Comparison of ENCODE assay signal across 9 cellular contexts in genomic region chr17:77475012-77475976, GRCh38.
A peak's percentile ranks its signal among the peaks of the same experiment; 100 is the strongest.
DNase-seq lines count a peak whose midpoint lies in the region; ATAC-seq and TF ChIP-seq lines count a peak whose summit lies in the region.
"Had no signal": no experiment of that assay in that cellular context is flagged by ENCODE, and none has a peak within 500 bp of the region (broad histone marks: within the 10 kb centered on the region; RNA-seq: fewer than 3 reads in every experiment).

No MANE protein-coding gene starts in this region.

- H3K36me3 ChIP-seq in DOHH2 (ENCODE audit: control insufficient read depth, low read length) (peaks cover 98% of the 10 kb centered on the region), Peyer's patch (no peaks in the 10 kb centered on the region), lower lobe of right lung (no peaks in the 10 kb centered on the region), suprapubic skin (no peaks in the 10 kb centered on the region)
- H3K36me3 ChIP-seq: pancreas had no signal

- H3K9me2 ChIP-seq in DOHH2 (replicated peaks; ENCODE audit: control insufficient read depth, low read length), result no peaks in the 10 kb centered on the region

- H3K9me3 ChIP-seq in DOHH2 (ENCODE audit: control insufficient read depth, insufficient read depth, low read length) (no peaks in the 10 kb centered on the region), Peyer's patch (no peaks in the 10 kb centered on the region), lower lobe of right lung (no peaks in the 10 kb centered on the region), suprapubic skin (no peaks in the 10 kb centered on the region)
- H3K9me3 ChIP-seq: pancreas had no signal

- peaks cover 31% of the 10 kb centered on the region for H4K20me1 ChIP-seq in DOHH2 (ENCODE audit: control insufficient read depth, insufficient read depth, low read depth, low read length)

- 72% methylated on average over 27 of the region's 27 CpGs for WGBS in suprapubic skin

- H3K4me1 ChIP-seq in DOHH2 (ENCODE audit: control insufficient read depth, low read length), result peaks cover 56% of the 10 kb centered on the region
- H3K4me1 ChIP-seq in Peyer's patch, result peaks cover 5 to 88% (median 62%) of the 10 kb centered on the region in 4 donors
- peaks cover 95% of the 10 kb centered on the region for H3K4me1 ChIP-seq in lower lobe of right lung
- peaks cover 99% of the 10 kb centered on the region for H3K4me1 ChIP-seq in suprapubic skin

- peaks cover 2 to 4% of the 10 kb centered on the region in 2 donors for H3K9me3 Mint-ChIP-seq in activated naive CD4-positive, alpha-beta T cell treated with anti-CD3 and anti-CD28 coated beads, Interleukin-2, amount 50 U/mL, for 72 hours

- ATAC-seq in activated naive CD4-positive, alpha-beta T cell treated with anti-CD3 and anti-CD28 coated beads, Interleukin-2, amount 50 U/mL, for 72 hours, result peak; percentile 46 to 80
- ATAC-seq in lower lobe of right lung, result no peak
- no peak for ATAC-seq in HG03439 (IDR thresholded peaks at IDR 0.05; ENCODE audit: unreplicated experiment)
- no peak for ATAC-seq in GM21717 (IDR thresholded peaks at IDR 0.05; ENCODE audit: unreplicated experiment)

- peaks cover 100% of the 10 kb centered on the region for H3K79me2 ChIP-seq in DOHH2 (ENCODE audit: control insufficient read depth, low read length)

- no peak for TF ChIP-seq POLR2A in Peyer's patch (IDR thresholded peaks at IDR 0.05)
- TF ChIP-seq POLR2A in suprapubic skin (IDR thresholded peaks at IDR 0.05), result no peak

- H3K27ac ChIP-seq in DOHH2 (ENCODE audit: low read depth, low read length) (peak overlapping the region; percentile 90; the same call in 1 of the 2 replicates), Peyer's patch (peak overlapping the region in 3 of 4 donors; percentile 60 to 78 (median 68)), lower lobe of right lung (peak overlapping the region; percentile 33), suprapubic skin (peak overlapping the region; percentile 72)

- H3K4me2 ChIP-seq in DOHH2 (ENCODE audit: low read length), result 0 out of 2 replicates have a peak overlapping the region, but pooled peaks have one; percentile 69

- H3F3A ChIP-seq in DOHH2 (ENCODE audit: control insufficient read depth, insufficient read depth), result peaks cover 16% of the 10 kb centered on the region

- TF ChIP-seq CTCF in DOHH2 (IDR thresholded peaks at IDR 0.05; ENCODE audit: low read depth, low read length, poor library complexity, severe bottlenecking), result no peak
- no peak for TF ChIP-seq CTCF in Peyer's patch (IDR thresholded peaks at IDR 0.05)
- TF ChIP-seq CTCF in lower lobe of right lung (IDR thresholded peaks at IDR 0.05), result no peak
- TF ChIP-seq CTCF in suprapubic skin (IDR thresholded peaks at IDR 0.05), result no peak

- H3K27me3 ChIP-seq in DOHH2 (ENCODE audit: control insufficient read depth, low read length) (no peaks in the 10 kb centered on the region), Peyer's patch (no peaks in the 10 kb centered on the region), lower lobe of right lung (ENCODE audit: low read depth) (no peaks in the 10 kb centered on the region), suprapubic skin (no peaks in the 10 kb centered on the region)
- H3K27me3 ChIP-seq: pancreas had no signal

- no peak overlapping the region for H3K4me3 ChIP-seq in DOHH2 (ENCODE audit: low read length)
- H3K4me3 ChIP-seq in Peyer's patch, result no peak overlapping the region
- H3K4me3 ChIP-seq in lower lobe of right lung, result no peak overlapping the region
- H3K4me3 ChIP-seq in suprapubic skin, result no peak overlapping the region
- H3K4me3 ChIP-seq: pancreas had no signal

- intact Hi-C loops in lower lobe of right lung (cut with DNase I), result no loop called here

- H3K36me3 Mint-ChIP-seq in activated naive CD4-positive, alpha-beta T cell treated with anti-CD3 and anti-CD28 coated beads, Interleukin-2, amount 50 U/mL, for 72 hours, result peaks cover 8 to 28% of the 10 kb centered on the region in 2 donors

- peak overlapping the region; percentile 88 to 92 for H3K27ac Mint-ChIP-seq in activated naive CD4-positive, alpha-beta T cell treated with anti-CD3 and anti-CD28 coated beads, Interleukin-2, amount 50 U/mL, for 72 hours

- no peak for TF ChIP-seq EP300 in suprapubic skin (IDR thresholded peaks at IDR 0.05)

- peak in 2 of 3 donors; percentile 72 to 77 for DNase-seq in Peyer's patch
- DNase-seq in activated naive CD4-positive, alpha-beta T cell treated with anti-CD3 and anti-CD28 coated beads, Interleukin-2, amount 50 U/mL, for 72 hours (ENCODE audit: low spot score in 2 of 2), result peak; percentile 59 to 83
- DNase-seq in lower lobe of right lung, result no peak
- no peak for DNase-seq in suprapubic skin (ENCODE audit: low spot score in 2 of 2)
- DNase-seq in NCI-H524 treated with DMSO at 0.1 percent for 48 hours (lab: John Stamatoyannopoulos, UW), result no peak

Comparison
In these comparisons a context has a peak if more than half of its experiments do, and no peak if none do; other contexts are left out.
1. H3K27ac ChIP-seq: peak in every context shown above with its lines; median percentile 90 in DOHH2; 72 in suprapubic skin; 68 in Peyer's patch; 33 in lower lobe of right lung.
2. DNase-seq: peak in Peyer's patch (2 of 3) and activated naive CD4-positive, alpha-beta T cell treated with anti-CD3 and anti-CD28 coated beads, Interleukin-2, amount 50 U/mL, for 72 hours (2 of 2); none in lower lobe of right lung (single experiment), suprapubic skin (0 of 2) and NCI-H524 treated with DMSO at 0.1 percent for 48 hours (single experiment).
3. ATAC-seq: peak in activated naive CD4-positive, alpha-beta T cell treated with anti-CD3 and anti-CD28 coated beads, Interleukin-2, amount 50 U/mL, for 72 hours (2 of 2); none in lower lobe of right lung (0 of 2), HG03439 (single experiment) and GM21717 (single experiment).